8 cellular contexts compared by ENCODE assay signal in genomic region chr14:38850664-38851063, GRCh38.
"Had no signal": no experiment of that assay in that cellular context is flagged by ENCODE, and none has a peak within 500 bp of the region (broad histone marks: within the 10 kb centered on the region; RNA-seq: fewer than 3 reads in every experiment).

No MANE protein-coding gene starts in this region.

- ATAC-seq: GM12878 had no signal

- DNase-seq: GDM1, GF-D8 had no signal

- FAIRE-seq: G401.6, GM12878, GM12891, GM12892, GM18507, GM19239 had no signal

- H3K4me3 ChIP-seq: GM12878 had no signal
